Comparison of ENCODE assay signal across 1 cellular context in genomic region chr14:70595443-70596185, GRCh38.
TF ChIP-seq lines count a peak whose summit lies in the region.

No MANE protein-coding gene starts in this region.

TF ChIP-seq in IMR-90, 13 proteins besides CTCF, POLR2A, EP300 and RAD21:
- TF ChIP-seq NFE2L2 (IDR thresholded peaks at IDR 0.05; ENCODE audit: low read depth, low read length) (no peak), SMC3 (IDR thresholded peaks at IDR 0.05; ENCODE audit: low read depth, low read length) (no peak), MXI1 (IDR thresholded peaks at IDR 0.05; ENCODE audit: borderline replicate concordance, low read depth, low read length) (no peak), BHLHE40 (IDR thresholded peaks at IDR 0.05; ENCODE audit: low read depth, low read length) (no peak)
